ENCODE assay signal across 10 cellular contexts in the genomic region with DNA sequence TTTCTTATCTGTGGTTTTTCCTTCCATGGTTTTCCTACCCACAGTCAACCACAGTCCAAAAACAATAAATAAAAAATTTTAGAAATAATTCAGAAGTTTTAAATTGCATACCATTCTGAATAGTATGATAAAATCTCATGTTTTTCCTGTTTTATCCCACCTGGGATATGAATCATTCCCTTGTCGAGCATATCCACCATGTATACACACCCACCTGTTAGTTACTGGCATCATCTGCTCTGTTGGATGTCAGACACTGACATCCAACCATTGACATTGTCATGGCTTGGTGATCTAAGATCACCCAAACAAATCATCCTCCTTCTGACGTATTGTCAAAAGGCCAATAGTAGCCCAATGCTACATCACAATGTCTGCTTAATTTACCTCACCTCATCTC.
"Had no signal": no experiment of that assay in that cellular context is flagged by ENCODE, and none has a peak within 500 bp of the region (broad histone marks: within the 10 kb centered on the region; RNA-seq: fewer than 3 reads in every experiment).

No MANE protein-coding gene starts in this region.

- H3K4me3 ChIP-seq: GM23338, HAP-1, K562 had no signal

- H3K4me1 ChIP-seq: HAP-1 had no signal

- H3K4me2 ChIP-seq: GM23338 had no signal

- FAIRE-seq: H1, HTR-8/SVneo, K562 had no signal

- H2AFZ ChIP-seq: GM23338 had no signal

- H3K36me3 ChIP-seq: HAP-1 had no signal

- ATAC-seq: GM23338, HCT116, K562 had no signal

- H3K9me3 ChIP-seq: HAP-1 had no signal

- DNase-seq: H7, HFFc6, IMR-90, KG1 had no signal
